ENCODE assay signal across 8 cellular contexts in the genomic region with DNA sequence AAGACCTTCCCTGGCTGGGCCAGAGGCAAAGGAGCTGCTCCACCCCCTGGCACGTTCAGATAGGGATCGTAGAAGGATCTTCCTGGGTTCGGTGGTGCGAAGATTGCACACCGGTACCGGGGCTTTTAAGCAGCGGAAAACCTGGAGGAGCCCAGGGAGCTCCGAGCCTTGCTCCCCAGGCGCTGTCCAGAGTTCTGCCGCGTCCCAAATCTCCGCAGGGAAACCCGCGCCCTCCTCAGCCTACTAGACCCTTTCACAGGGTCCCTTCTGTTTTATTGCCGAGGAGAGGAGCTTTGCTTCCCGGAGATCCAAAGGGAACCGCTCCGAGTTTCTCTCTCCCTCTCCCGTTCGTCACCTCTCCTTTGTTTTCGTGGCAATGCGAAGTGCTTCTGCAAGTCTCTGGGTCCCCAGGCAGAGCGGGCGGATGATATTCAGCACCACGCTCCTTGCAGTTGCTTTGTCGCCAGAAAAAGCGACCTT. TPM values are rescaled to one million over a fixed set of nuclear protein-coding genes. Genes with fewer than 3 reads are reported as not detected.
DNase-seq lines count a peak whose midpoint lies in the region; ATAC-seq and TF ChIP-seq lines count a peak whose summit lies in the region.

No MANE protein-coding gene starts in this region.

- WGBS in right lobe of liver (ENCODE audit: insufficient coverage, low coverage, low lambda C conversion rate, missing lambda C conversion rate): under 1% methylated on average over 27 of the region's 27 CpGs

- peaks cover 43% of the 10 kb centered on the region for H3K4me1 Mint-ChIP-seq in brain

- ATAC-seq in Right ventricle myocardium superior (ENCODE audit: poor library complexity) (peak; percentile 41), right lobe of liver (peak in 3 of 4 donors; percentile 31 to 44 (median 32)), HG02642 (IDR thresholded peaks at IDR 0.05; ENCODE audit: poor library complexity, unreplicated experiment) (no peak)

- TF ChIP-seq CTCF in brain (conservative IDR thresholded peaks at IDR 0.05): no peak
- no peak for TF ChIP-seq CTCF in right lobe of liver (IDR thresholded peaks at IDR 0.05)
- no peak for TF ChIP-seq CTCF in uterus (IDR thresholded peaks at IDR 0.05)

- H3K36me3 ChIP-seq in right lobe of liver: no peaks in the 10 kb centered on the region
- no peaks in the 10 kb centered on the region for H3K36me3 ChIP-seq in uterus

- intact Hi-C loops in Right ventricle myocardium superior (cut with DNase I): no loop called here
- intact Hi-C loops in cardiac septum (cut with DNase I): no loop called here
- intact Hi-C loops in right lobe of liver (cut with DNase I): no loop called here
- intact Hi-C loops in uterus (cut with DNase I; ENCODE audit: low total_unique reads): no loop called here

- peaks cover 0 to 3% (median 0%) of the 10 kb centered on the region in 5 experiments for H3K9me3 Mint-ChIP-seq in brain

- peaks cover 12% of the 10 kb centered on the region for H3K27me3 Mint-ChIP-seq in brain

- H3K27me3 ChIP-seq in right lobe of liver (peaks cover 0 to 6% of the 10 kb centered on the region in 2 donors), uterus (peaks cover 2 to 18% of the 10 kb centered on the region in 2 donors)

- no peaks in the 10 kb centered on the region for H3K4me1 ChIP-seq in right lobe of liver
- no peaks in the 10 kb centered on the region for H3K4me1 ChIP-seq in uterus

- no peaks in the 10 kb centered on the region for H3K36me3 Mint-ChIP-seq in brain

- DNase-seq in Right ventricle myocardium superior (no peak), cardiac septum (ENCODE audit: low spot score) (no peak), right lobe of liver (no peak), uterus (peak; percentile 23 to 34), GDM1 (lab: John Stamatoyannopoulos, UW) (no peak)
- DNase-seq in activated CD8-positive, alpha-beta memory T cell treated with anti-CD3 and anti-CD28 coated beads for 24 hours: no peak

- H3K27ac ChIP-seq in right lobe of liver (no peak overlapping the region), uterus (no peak overlapping the region)

- TF ChIP-seq POLR2A in right lobe of liver (IDR thresholded peaks at IDR 0.05) (no peak), uterus (IDR thresholded peaks at IDR 0.05) (no peak)

- H3K9me3 ChIP-seq in right lobe of liver (no peaks in the 10 kb centered on the region), uterus (no peaks in the 10 kb centered on the region)

- H3K27ac Mint-ChIP-seq in brain: peak overlapping the region; percentile 56 to 95 (median 92)

- H3K4me3 Mint-ChIP-seq in brain: peak overlapping the region; percentile 90 to 96 (median 93)

- no peak overlapping the region for H3K4me3 ChIP-seq in right lobe of liver
- H3K4me3 ChIP-seq in uterus: peak overlapping the region in 1 of 2 donors; percentile 25

RNA-seq across cellular contexts. Expression of a gene that starts 0.5 kb away (rescaled TPM):
- total RNA-seq in Right ventricle myocardium superior: not detected
- not detected for total RNA-seq in cardiac septum
- polyA plus RNA-seq in brain (ENCODE audit: insufficient read depth, low read depth, low replicate concordance): 0.27 TPM
- total RNA-seq in right lobe of liver: not detected
- total RNA-seq in uterus: 1 to 10 TPM in 1 of 4 donors, not detected in 3; 1.0 TPM

Comparison
In these comparisons a context has a peak if more than half of its experiments do, and no peak if none do; other contexts are left out.
1. DNase-seq: peak in uterus (2 of 2); none in Right ventricle myocardium superior (single experiment), cardiac septum (single experiment), right lobe of liver (0 of 3), activated CD8-positive, alpha-beta memory T cell treated with anti-CD3 and anti-CD28 coated beads for 24 hours (single experiment) and GDM1 (single experiment).